ENCODE assay signal across 16 cellular contexts in the genomic region with DNA sequence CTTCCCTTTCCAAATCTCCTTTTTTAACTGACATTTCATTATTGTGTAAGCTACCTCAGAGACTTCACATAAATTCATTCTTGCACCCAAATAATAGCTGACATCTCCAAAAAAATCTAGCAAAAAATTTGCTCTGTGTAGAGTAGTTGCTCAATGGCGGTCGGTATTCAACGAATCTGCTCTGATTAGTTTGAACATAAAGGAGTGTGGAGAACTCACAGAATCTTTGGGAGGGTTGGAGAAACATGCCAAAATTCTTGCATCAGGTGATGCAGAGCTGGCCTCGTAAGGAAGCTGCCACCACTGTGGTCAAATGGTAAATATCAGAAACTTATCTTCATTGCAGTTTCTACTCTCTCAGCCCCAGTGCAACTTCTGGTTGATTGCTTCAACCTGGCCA.
A peak's percentile ranks its signal among the peaks of the same experiment; 100 is the strongest.
DNase-seq lines count a peak whose midpoint lies in the region; ATAC-seq, FAIRE-seq and TF ChIP-seq lines count a peak whose summit lies in the region.
"Had no signal": no experiment of that assay in that cellular context is flagged by ENCODE, and none has a peak within 500 bp of the region (broad histone marks: within the 10 kb centered on the region; RNA-seq: fewer than 3 reads in every experiment).

No MANE protein-coding gene starts in this region.

- no peaks in the 10 kb centered on the region for H3F3A ChIP-seq in GM23338 (replicated peaks; ENCODE audit: low read depth)

- peak; percentile 40 for DNase-seq in GM23338 (ENCODE audit: low spot score)
- peak; percentile 33 for DNase-seq in adipocyte (ENCODE audit: low read depth)
- DNase-seq in fibroblast of gingiva (ENCODE audit: low read depth), result peak; percentile 29
- DNase-seq in omental fat pad (ENCODE audit: low spot score), result no peak
- DNase-seq in urothelium cell line (ENCODE audit: low spot score), result no peak
- no peak for DNase-seq in OCI-M2 (lab: John Stamatoyannopoulos, UW; ENCODE audit: unreplicated experiment)
- DNase-seq: CD8-positive, alpha-beta T cell; COR-L47; DND-41; GDM1; IMR-90 had no signal

- H3K9me2 ChIP-seq in GM23338 (ENCODE audit: insufficient read depth), result no peaks in the 10 kb centered on the region

- H3K4me2 ChIP-seq in GM23338, result no peak overlapping the region

- peak overlapping the region; percentile 30; the same call in 1 of the 2 replicates for H3K27ac ChIP-seq in GM23338 (ENCODE audit: low read depth)

- no peaks in the 10 kb centered on the region for H3K79me2 ChIP-seq in GM23338 (replicated peaks; ENCODE audit: insufficient read depth)

- H3K4me3 ChIP-seq in GM23338 (no peak overlapping the region), adipocyte (ENCODE audit: low read length) (no peak overlapping the region)

- H2AFZ ChIP-seq in GM23338, result 0 out of 2 replicates have a peak overlapping the region, but pooled peaks have one; percentile 40

- H3K4me1 ChIP-seq in GM23338 (ENCODE audit: insufficient read depth) (0 out of 2 replicates have a peak, but pooled peaks cover 5% of the 10 kb centered on the region), adipocyte (ENCODE audit: control insufficient read depth, insufficient read depth, low read length) (peaks cover 14% of the 10 kb centered on the region)

- no peak for ATAC-seq in GM23338
- ATAC-seq in omental fat pad (ENCODE audit: low FRiP score), result peak; percentile 73
- ATAC-seq in GM18858 (IDR thresholded peaks at IDR 0.05; ENCODE audit: unreplicated experiment), result no peak
- no peak for ATAC-seq in SK-N-SH treated with all-trans-retinoic acid at 6 μM for 48 hours
- ATAC-seq: CD8-positive, alpha-beta T cell had no signal

- H3K9ac ChIP-seq in adipocyte (ENCODE audit: low read length), result no peak overlapping the region

- no peak overlapping the region for H3K4me3 Mint-ChIP-seq in GM23338
- H3K4me3 Mint-ChIP-seq: CD14-positive monocyte; CD8-positive, alpha-beta T cell had no signal

- H3K9me3 Mint-ChIP-seq in GM23338, result no peaks in the 10 kb centered on the region
- H3K9me3 Mint-ChIP-seq: CD8-positive, alpha-beta T cell had no signal

- H3K4me1 Mint-ChIP-seq in GM23338, result peaks cover 14% of the 10 kb centered on the region
- H3K4me1 Mint-ChIP-seq: CD14-positive monocyte had no signal

- TF ChIP-seq CTCF in GM23338 (conservative IDR thresholded peaks at IDR 0.05; ENCODE audit: low read depth in 2 of 2) (no peak), omental fat pad (IDR thresholded peaks at IDR 0.05) (no peak)

- no peak overlapping the region for H3K27ac Mint-ChIP-seq in GM23338
- H3K27ac Mint-ChIP-seq: CD14-positive monocyte; CD8-positive, alpha-beta T cell had no signal

- H3K9me3 ChIP-seq in adipocyte (ENCODE audit: control insufficient read depth, low read length), result no peaks in the 10 kb centered on the region

- H3K36me3 Mint-ChIP-seq in GM23338 (ENCODE audit: low read depth), result no peaks in the 10 kb centered on the region
- H3K36me3 Mint-ChIP-seq: CD14-positive monocyte; CD8-positive, alpha-beta T cell had no signal

- no peaks in the 10 kb centered on the region for H3K36me3 ChIP-seq in GM23338 (ENCODE audit: insufficient read depth)
- H3K36me3 ChIP-seq in adipocyte (ENCODE audit: control insufficient read depth, insufficient read depth, low read length, severe bottlenecking), result no peaks in the 10 kb centered on the region

- H4K20me1 ChIP-seq in GM23338 (replicated peaks; ENCODE audit: insufficient read depth), result no peaks in the 10 kb centered on the region

- H3K27me3 ChIP-seq in GM23338 (ENCODE audit: insufficient read depth), result no peaks in the 10 kb centered on the region
- H3K27me3 ChIP-seq in adipocyte (replicated peaks; ENCODE audit: control insufficient read depth, insufficient read depth, low read length), result no peaks in the 10 kb centered on the region

- FAIRE-seq in urothelium cell line (lab: Jason Lieb, UNC), result no peak
- FAIRE-seq: A204.1, H54 had no signal

- H3K27me3 Mint-ChIP-seq in GM23338 (ENCODE audit: insufficient read depth, low read depth, poor library complexity), result peaks cover 2% of the 10 kb centered on the region

TF ChIP-seq in GM23338, 12 proteins besides CTCF, POLR2A, EP300 and RAD21 (continues in another document):
- no peak for TF ChIP-seq STAT1 (IDR thresholded peaks at IDR 0.05; ENCODE audit: unreplicated experiment)

TF ChIP-seq in SK-N-SH treated with all-trans-retinoic acid at 6 μM for 48 hours, 23 proteins besides CTCF, POLR2A, EP300 and RAD21:
- TF ChIP-seq, protein P1, sequence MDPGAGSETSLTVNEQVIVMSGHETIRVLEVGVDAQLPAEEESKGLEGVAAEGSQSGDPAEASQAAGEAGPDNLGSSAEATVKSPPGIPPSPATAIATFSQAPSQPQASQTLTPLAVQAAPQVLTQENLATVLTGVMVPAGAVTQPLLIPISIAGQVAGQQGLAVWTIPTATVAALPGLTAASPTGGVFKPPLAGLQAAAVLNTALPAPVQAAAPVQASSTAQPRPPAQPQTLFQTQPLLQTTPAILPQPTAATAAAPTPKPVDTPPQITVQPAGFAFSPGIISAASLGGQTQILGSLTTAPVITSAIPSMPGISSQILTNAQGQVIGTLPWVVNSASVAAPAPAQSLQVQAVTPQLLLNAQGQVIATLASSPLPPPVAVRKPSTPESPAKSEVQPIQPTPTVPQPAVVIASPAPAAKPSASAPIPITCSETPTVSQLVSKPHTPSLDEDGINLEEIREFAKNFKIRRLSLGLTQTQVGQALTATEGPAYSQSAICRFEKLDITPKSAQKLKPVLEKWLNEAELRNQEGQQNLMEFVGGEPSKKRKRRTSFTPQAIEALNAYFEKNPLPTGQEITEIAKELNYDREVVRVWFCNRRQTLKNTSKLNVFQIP (CRISPR knock-in tag; IDR thresholded peaks at IDR 0.05; ENCODE audit: borderline replicate concordance, low read depth), result no peak
- TF ChIP-seq ISL1 (CRISPR knock-in tag; IDR thresholded peaks at IDR 0.05), result no peak
- no peak for TF ChIP-seq ZFP3 (CRISPR knock-in tag; IDR thresholded peaks at IDR 0.05)
- TF ChIP-seq ESRRG (CRISPR knock-in tag; IDR thresholded peaks at IDR 0.05), result no peak

Comparison
In these comparisons a context has a peak if more than half of its experiments do, and no peak if none do; other contexts are left out.
1. DNase-seq: peak in GM23338 (single experiment), adipocyte (single experiment) and fibroblast of gingiva (single experiment); none in omental fat pad (single experiment), urothelium cell line (single experiment) and OCI-M2 (single experiment).